ENCODE assay signal across 14 cellular contexts in genomic region chr9:96603305-96604004, GRCh38. TPM values are rescaled to one million over a fixed set of nuclear protein-coding genes. Genes with fewer than 3 reads are reported as not detected.
A peak's percentile ranks its signal among the peaks of the same experiment; 100 is the strongest.
DNase-seq lines count a peak whose midpoint lies in the region; ATAC-seq and TF ChIP-seq lines count a peak whose summit lies in the region.
"Had no signal": no experiment of that assay in that cellular context is flagged by ENCODE, and none has a peak within 500 bp of the region (broad histone marks: within the 10 kb centered on the region; RNA-seq: fewer than 3 reads in every experiment).

No MANE protein-coding gene starts in this region.

- H3K27ac Mint-ChIP-seq in brain = peak overlapping the region in 3 of 5 experiments; percentile 28 to 94 (median 86)

- in situ Hi-C loops in GM23248 (cut with MboI) = no loop called here
- in situ Hi-C loops in gastrocnemius medialis (cut with MboI; ENCODE audit: low sequenced_read_pairs in 4 of 4) = loop anchor here in 1 of 4 donors (10.0 kb wide), 1 partner anchor 51 kb away; the partner anchor contains the start of gene PRXL2C

- peak in 1 of 2 donors; percentile 24 for TF ChIP-seq POLR2A in gastrocnemius medialis (IDR thresholded peaks at IDR 0.05)

- ATAC-seq in right cardiac atrium (peak; percentile 72 to 77), gastrocnemius medialis (peak; percentile 89 to 92)

- WGBS in GM23248 (ENCODE audit: low coverage in 1 of 2, low lambda C conversion rate in 2 of 2, missing lambda C conversion rate in 2 of 2), 2 experiments = 35 to 37% methylated on average over 8 of the region's 8 CpGs
- WGBS in right cardiac atrium = 63% methylated on average over 8 of the region's 8 CpGs

- peak overlapping the region in 2 of 5 experiments; percentile 10 to 16 for H3K4me3 Mint-ChIP-seq in brain

- DNase-seq in GM23248 = peak; percentile 52
- DNase-seq in right cardiac atrium = no peak
- DNase-seq in gastrocnemius medialis = peak; percentile 18 to 38
- DNase-seq in A172 (ENCODE audit: low spot score) = no peak
- DNase-seq in NCI-H774 (lab: John Stamatoyannopoulos, UW) = no peak
- no peak for DNase-seq in activated CD4-positive, alpha-beta T cell treated with anti-CD3 and anti-CD28 coated beads for 4 hours
- DNase-seq in retina = no peak
- DNase-seq: activated effector memory CD4-positive, alpha-beta T cell treated with Interleukin-2 at 50 U/mL for 16 hours; AML-193; brain microvascular endothelial cell; kidney; NCI-H226; stimulated activated naive CD4-positive, alpha-beta T cell treated with Interleukin-2 at 50 U/mL for 16 hours had no signal

- peaks cover 21% of the 10 kb centered on the region; the same call in 1 of the 2 replicates for H3F3A ChIP-seq in GM23248 (ENCODE audit: insufficient read depth)

- peaks cover 24% of the 10 kb centered on the region for H3K4me1 ChIP-seq in GM23248 (ENCODE audit: insufficient read depth)
- H3K4me1 ChIP-seq in right cardiac atrium (ENCODE audit: control insufficient read depth, insufficient read depth, low read length) = peaks cover 3% of the 10 kb centered on the region
- H3K4me1 ChIP-seq in gastrocnemius medialis = peaks cover 7 to 13% of the 10 kb centered on the region in 2 donors

- H3K9me3 ChIP-seq in GM23248 (ENCODE audit: low read depth) = no peaks in the 10 kb centered on the region
- H3K9me3 ChIP-seq in right cardiac atrium (ENCODE audit: control insufficient read depth, low read length) = no peaks in the 10 kb centered on the region
- H3K9me3 ChIP-seq in gastrocnemius medialis = no peaks in the 10 kb centered on the region

- peaks cover 11% of the 10 kb centered on the region for H3K36me3 Mint-ChIP-seq in brain

- H3K9ac ChIP-seq in GM23248 = peak overlapping the region; percentile 2; the same call in 1 of the 2 replicates

- H3K4me3 ChIP-seq in GM23248 (peak overlapping the region; percentile 26; the same call in 1 of the 2 replicates), right cardiac atrium (ENCODE audit: low read length) (no peak overlapping the region), gastrocnemius medialis (peak overlapping the region; percentile 10 to 37 (median 27))

- H3K4me1 Mint-ChIP-seq in brain = peaks cover 38% of the 10 kb centered on the region

- peak overlapping the region; percentile 31 for H2AFZ ChIP-seq in GM23248

- H3K36me3 ChIP-seq in GM23248 (ENCODE audit: low read depth) (no peaks in the 10 kb centered on the region), gastrocnemius medialis (no peaks in the 10 kb centered on the region)
- H3K36me3 ChIP-seq: brain microvascular endothelial cell had no signal

- peak overlapping the region; percentile 49 for H3K4me2 ChIP-seq in GM23248 (ENCODE audit: unreplicated experiment)

- H4K20me1 ChIP-seq in GM23248 (ENCODE audit: insufficient read depth) = no peaks in the 10 kb centered on the region

- no peaks in the 10 kb centered on the region for H3K27me3 ChIP-seq in GM23248 (replicated peaks; ENCODE audit: insufficient read depth)
- H3K27me3 ChIP-seq in right cardiac atrium (ENCODE audit: control insufficient read depth, insufficient read depth) = no peaks in the 10 kb centered on the region
- no peaks in the 10 kb centered on the region for H3K27me3 ChIP-seq in gastrocnemius medialis
- H3K27me3 ChIP-seq: brain microvascular endothelial cell had no signal

- no peaks in the 10 kb centered on the region for H3K9me2 ChIP-seq in GM23248 (ENCODE audit: insufficient read depth)

- H3K27me3 Mint-ChIP-seq in brain = peaks cover 3% of the 10 kb centered on the region

- H3K79me2 ChIP-seq in GM23248 (ENCODE audit: insufficient read depth) = peaks cover 66% of the 10 kb centered on the region

- H3K9me3 Mint-ChIP-seq in brain = peaks cover 0 to 7% (median 0%) of the 10 kb centered on the region in 5 experiments

- intact Hi-C loops in right cardiac atrium (cut with DNase I) = no loop called here
- intact Hi-C loops in gastrocnemius medialis (cut with DNase I; ENCODE audit: low total_unique reads) = loop anchor here (1.0 kb wide), 1 partner anchor 43 kb away; no protein-coding TSS in a partner anchor

- TF ChIP-seq CTCF in brain (conservative IDR thresholded peaks at IDR 0.05) (no peak), gastrocnemius medialis (IDR thresholded peaks at IDR 0.05 in 4 of 5, conservative IDR thresholded peaks at IDR 0.05 in 1 of 5) (no peak)

- H3K27ac ChIP-seq in GM23248 = peak overlapping the region; percentile 57
- peak overlapping the region; percentile 45 for H3K27ac ChIP-seq in right cardiac atrium (ENCODE audit: low read length)
- peak overlapping the region; percentile 73 to 84 (median 78) for H3K27ac ChIP-seq in gastrocnemius medialis
- H3K27ac ChIP-seq: brain microvascular endothelial cell had no signal

RNA-seq across cellular contexts. Expression of gene CDC14B, which starts 16.2 kb away (rescaled TPM):
- total RNA-seq in GM23248 (2014; rRNA removed; shearing (Covaris generic)) = 17.2 and 20.9 TPM in 2 replicates
- polyA plus RNA-seq in GM23248 (2016; fragmentation: Nextera tagmentation; extraction: Ambion mirVana) = 7.6 and 8.1 TPM in 2 replicates
- polyA plus RNA-seq in brain (ENCODE audit: insufficient read depth, low read depth, low replicate concordance) = 5.7 TPM
- 10 to 100 TPM; 14.4 to 15.7 (median 15.4) TPM for total RNA-seq in right cardiac atrium
- 5.9 TPM for polyA plus RNA-seq in right cardiac atrium
- 1 to 10 TPM; 2.0 to 9.4 (median 5.5) TPM for total RNA-seq in gastrocnemius medialis
- 24.0 and 27.1 TPM in 2 replicates for total RNA-seq in A172 (2014; rRNA removed; shearing (Covaris generic))

RNA-seq across cellular contexts. Expression of gene PRXL2C, which starts 51.7 kb away (rescaled TPM):
- total RNA-seq in GM23248 (2014; rRNA removed; shearing (Covaris generic)) = 13.7 and 17.5 TPM in 2 replicates
- polyA plus RNA-seq in GM23248 (2016; fragmentation: Nextera tagmentation; extraction: Ambion mirVana) (22.5 and 23.6 TPM in 2 replicates), brain (ENCODE audit: insufficient read depth, low read depth, low replicate concordance) (3.9 TPM), right cardiac atrium (10.6 TPM)
- total RNA-seq in right cardiac atrium (10 to 100 TPM; 12.0 to 27.3 (median 15.9) TPM), gastrocnemius medialis (10 to 100 TPM; 16.9 to 29.4 (median 23.8) TPM)
- total RNA-seq in A172 (2014; rRNA removed; shearing (Covaris generic)) = 37.4 and 38.4 TPM in 2 replicates

Comparison
In these comparisons a context has a peak if more than half of its experiments do, and no peak if none do; other contexts are left out.
1. DNase-seq: peak in GM23248 (single experiment) and gastrocnemius medialis (2 of 2); none in right cardiac atrium (0 of 3), A172 (single experiment), NCI-H774 (single experiment), activated CD4-positive, alpha-beta T cell treated with anti-CD3 and anti-CD28 coated beads for 4 hours (0 of 2) and retina (single experiment).
2. Peak in every context shown above with its lines, with median percentiles within 50 percentile points of each other: H3K27ac ChIP-seq.